In the genomic region with DNA sequence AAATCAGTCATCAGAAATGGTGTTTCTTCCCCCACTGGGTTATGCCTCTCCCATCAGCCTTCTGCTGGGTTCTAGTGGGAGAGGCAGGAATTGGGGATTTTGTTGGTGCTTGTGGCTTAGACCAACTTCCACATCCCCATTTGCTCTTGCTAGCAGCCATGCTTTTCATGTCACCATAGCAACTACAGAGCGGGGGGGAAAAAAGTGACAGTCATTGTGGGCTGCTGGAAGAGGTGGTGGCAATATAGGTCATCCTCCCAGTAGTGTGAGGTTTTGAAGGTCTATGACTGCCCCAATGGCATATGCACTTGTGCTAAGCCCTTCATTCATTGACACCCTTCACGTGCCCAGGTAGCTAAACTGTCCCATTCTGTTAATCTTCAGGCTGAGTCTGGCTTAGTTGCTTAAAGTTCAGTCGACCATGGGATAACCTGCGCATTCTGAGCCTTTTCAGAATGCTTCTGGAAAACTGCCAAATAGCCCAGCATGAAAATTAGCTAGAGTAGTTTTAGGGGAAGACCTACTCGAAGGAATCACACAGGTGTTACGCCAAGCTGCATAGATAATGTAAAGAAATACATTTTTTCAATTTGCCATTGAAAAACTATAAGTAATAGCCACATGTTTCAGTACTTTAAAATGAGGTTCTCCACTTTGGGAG, we compare ENCODE assay signal across 10 cellular contexts. TPM values are rescaled to one million over a fixed set of nuclear protein-coding genes. Genes with fewer than 3 reads are reported as not detected.
DNase-seq lines count a peak whose midpoint lies in the region; ATAC-seq and TF ChIP-seq lines count a peak whose summit lies in the region.
"Had no signal": no experiment of that assay in that cellular context is flagged by ENCODE, and none has a peak within 500 bp of the region (broad histone marks: within the 10 kb centered on the region; RNA-seq: fewer than 3 reads in every experiment).

No MANE protein-coding gene starts in this region.

- H3K27ac ChIP-seq in DND-41 (ENCODE audit: low read length), result no peak overlapping the region

- H3K36me3 ChIP-seq in DND-41 (ENCODE audit: insufficient read depth, low read length), result peaks cover 6% of the 10 kb centered on the region; the same call in 1 of the 2 replicates

- no peak for TF ChIP-seq CTCF in DND-41 (IDR thresholded peaks at IDR 0.05; ENCODE audit: borderline replicate concordance, extremely low read depth, low read length, poor library complexity, severe bottlenecking)
- TF ChIP-seq CTCF in lower leg skin (IDR thresholded peaks at IDR 0.05), result no peak

- ATAC-seq in DND-41 (ENCODE audit: insufficient read depth, low read depth) (0 out of 3 replicates have a peak, but pooled peaks have one; percentile 41), HG02759 (IDR thresholded peaks at IDR 0.05; ENCODE audit: unreplicated experiment) (peak; percentile 33)
- ATAC-seq: mucosa of descending colon had no signal

- no peak overlapping the region for H3K4me3 ChIP-seq in DND-41 (ENCODE audit: low read depth in 1 of 2, low read length in 2 of 2)
- no peak overlapping the region for H3K4me3 ChIP-seq in lower leg skin (ENCODE audit: low read depth, poor library complexity, severe bottlenecking)
- H3K4me3 ChIP-seq: mucosa of descending colon had no signal

- H4K20me1 ChIP-seq in DND-41 (ENCODE audit: insufficient read depth, low read length), result no peaks in the 10 kb centered on the region

- H3K36me3 Mint-ChIP-seq in immature natural killer cell, result peaks cover 0 to 2% (median 0%) of the 10 kb centered on the region in 3 donors

- intact Hi-C loops in lower leg skin (cut with DNase I; ENCODE audit: low total_unique reads), result no loop called here

- no peak overlapping the region for H2AFZ ChIP-seq in DND-41 (ENCODE audit: low read depth, low read length)

- H3K4me2 ChIP-seq in DND-41 (ENCODE audit: insufficient read depth, low read length), result no peak overlapping the region

- peak; percentile 21 for DNase-seq in DND-41
- peak; percentile 65 to 79 for DNase-seq in NOMO-1 (lab: John Stamatoyannopoulos, UW; ENCODE audit: unreplicated experiment in 2 of 2)
- peak; percentile 18 to 22 (median 19) for DNase-seq in immature natural killer cell
- no peak for DNase-seq in lower leg skin (ENCODE audit: low spot score in 2 of 2)
- no peak for DNase-seq in cerebellar nuclear complex (lab: John Stamatoyannopoulos, UW)
- no peak for DNase-seq in dermis blood vessel endothelial cell
- no peak for DNase-seq in NCI-H2107 (lab: John Stamatoyannopoulos, UW)
- DNase-seq: mucosa of descending colon, NCI-H1048 had no signal

- 91% methylated on average over 6 of the region's 6 CpGs for WGBS in lower leg skin, 2 donors

- peaks cover 0 to 1% of the 10 kb centered on the region in 2 donors for H3K4me1 Mint-ChIP-seq in immature natural killer cell

- H3K27me3 Mint-ChIP-seq in immature natural killer cell (ENCODE audit: low read depth in 3 of 3), result peaks cover 0 to 2% (median 0%) of the 10 kb centered on the region in 3 donors

- no peak overlapping the region for H3K4me3 Mint-ChIP-seq in immature natural killer cell

- no peaks in the 10 kb centered on the region for H3K9me3 ChIP-seq in DND-41 (ENCODE audit: insufficient read depth, low read length, severe bottlenecking)
- H3K9me3 ChIP-seq: mucosa of descending colon had no signal

- no peak overlapping the region for H3K9ac ChIP-seq in DND-41 (ENCODE audit: low read depth, low read length)

- H3K27me3 ChIP-seq in DND-41 (ENCODE audit: insufficient read depth, low read length, poor library complexity), result no peaks in the 10 kb centered on the region

- no peaks in the 10 kb centered on the region for H3K79me2 ChIP-seq in DND-41 (ENCODE audit: insufficient read depth, low read length)

- TF ChIP-seq POLR2A in lower leg skin (IDR thresholded peaks at IDR 0.05), result no peak

- no peaks in the 10 kb centered on the region for H3K9me3 Mint-ChIP-seq in immature natural killer cell

- H3K27ac Mint-ChIP-seq in immature natural killer cell, result no peak overlapping the region

- no peaks in the 10 kb centered on the region for H3K4me1 ChIP-seq in DND-41 (ENCODE audit: insufficient read depth, low read length)

RNA-seq across cellular contexts. Expression of a gene that starts 53.7 kb away (rescaled TPM):
- 1 to 10 TPM; 6.0 to 9.2 (median 7.2) TPM for polyA plus RNA-seq in immature natural killer cell
- total RNA-seq in lower leg skin (10 to 100 TPM in 1 of 4 donors, 1 to 10 TPM in 3; 5.0 to 14.8 (median 9.1) TPM), dermis blood vessel endothelial cell (9.3 and 9.9 TPM in 2 replicates)

Comparison
In these comparisons a context has a peak if more than half of its experiments do, and no peak if none do; other contexts are left out.
1. DNase-seq: peak in DND-41 (single experiment), NOMO-1 (2 of 2) and immature natural killer cell (3 of 3); none in lower leg skin (0 of 2), cerebellar nuclear complex (0 of 2), dermis blood vessel endothelial cell (single experiment) and NCI-H2107 (single experiment).